8 cellular contexts compared by ENCODE assay signal in the genomic region with DNA sequence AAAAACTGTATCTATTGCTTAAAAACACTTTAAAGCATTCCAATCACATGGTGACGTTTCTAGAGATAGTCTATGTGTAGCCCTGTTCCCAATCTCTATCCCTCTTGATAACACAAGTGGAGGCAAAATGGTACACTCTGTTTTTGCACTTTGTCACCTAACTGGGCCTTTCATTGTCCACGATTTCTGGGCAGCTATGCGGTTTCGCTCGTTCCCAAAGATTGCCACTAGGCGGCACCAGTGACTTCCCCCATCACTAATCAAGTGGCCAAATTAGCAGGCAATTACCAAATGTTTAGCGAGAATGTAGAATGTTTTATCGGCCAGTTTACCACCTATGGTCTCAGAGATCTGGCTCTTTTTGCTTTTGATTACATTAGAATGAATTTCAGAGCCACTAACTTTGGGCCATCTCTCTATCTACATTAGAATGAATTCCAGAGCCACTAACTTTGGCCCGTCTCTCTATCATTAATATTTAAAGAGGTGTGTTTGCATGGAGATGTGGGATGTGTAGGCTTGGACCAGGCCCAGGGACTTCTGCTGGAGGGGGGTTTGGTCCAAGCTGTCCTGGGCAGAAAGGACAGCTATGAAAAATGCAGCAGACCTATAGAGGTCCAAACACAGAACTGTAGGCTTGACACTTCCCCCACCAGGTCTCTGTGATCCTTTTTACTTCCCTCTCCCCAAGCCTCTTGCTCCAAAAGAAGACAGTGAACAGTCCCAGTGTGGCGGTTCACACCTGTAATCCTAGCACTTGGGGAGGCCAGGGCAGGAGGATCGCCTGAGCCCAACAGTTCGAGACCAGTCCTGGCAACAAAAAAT.
A peak's percentile ranks its signal among the peaks of the same experiment; 100 is the strongest.
DNase-seq lines count a peak whose midpoint lies in the region; ATAC-seq, FAIRE-seq and TF ChIP-seq lines count a peak whose summit lies in the region.

No MANE protein-coding gene starts in this region.

- no peak overlapping the region for H3K27ac Mint-ChIP-seq in H9
- H3K27ac Mint-ChIP-seq in activated CD8-positive, alpha-beta T cell treated with anti-CD3 and anti-CD28 coated beads, Interleukin-2, amount 10 ng/mL, durations not matched to agents 7 days and 5 days: no peak overlapping the region

- peak in 1 of 2 experiments; percentile 39; a peak in 1 of 3 replicates for TF ChIP-seq EP300 in H1 (IDR thresholded peaks at IDR 0.05; ENCODE audit: borderline replicate concordance in 1 of 2, low read depth in 2 of 2, low read length in 2 of 2)

- ATAC-seq in activated CD8-positive, alpha-beta T cell treated with anti-CD3 and anti-CD28 coated beads, Interleukin-2, amount 10 ng/mL, durations not matched to agents 7 days and 5 days: peak; percentile 76
- ATAC-seq in mucosa of descending colon: peak; percentile 76

- H3K9me3 ChIP-seq in H9 (ENCODE audit: control insufficient read depth, low read depth, low read length): no peaks in the 10 kb centered on the region
- H3K9me3 ChIP-seq in H1 (ENCODE audit: insufficient read depth in 2 of 2, low read depth in 1 of 2, low read length in 1 of 2): no peaks in the 10 kb centered on the region
- no peaks in the 10 kb centered on the region for H3K9me3 ChIP-seq in mucosa of descending colon

- H2AK5ac ChIP-seq in H9 (ENCODE audit: insufficient read length, low read length): no peak overlapping the region
- no peak overlapping the region for H2AK5ac ChIP-seq in H1 (ENCODE audit: low read depth, low read length)

- H2BK12ac ChIP-seq in H9 (ENCODE audit: insufficient read length, low read depth, low read length): no peak overlapping the region
- no peak overlapping the region for H2BK12ac ChIP-seq in H1 (ENCODE audit: low read depth, low read length)

- intact Hi-C loops in mucosa of descending colon (cut with DNase I, micrococcal nuclease): loop anchor here (10.0 kb wide), 1 partner anchor 88 kb away; the partner anchor contains the start of gene EPC1 (in 2 of the 2)

- H2BK120ac ChIP-seq in H9 (ENCODE audit: low read depth, low read length, poor library complexity, severe bottlenecking) (no peak overlapping the region), H1 (replicated peaks; ENCODE audit: low read depth, low read length) (no peak overlapping the region)

- H4K5ac ChIP-seq in H9 (ENCODE audit: insufficient read length, low read depth, low read length) (no peak overlapping the region), H1 (ENCODE audit: insufficient read length, low read depth, low read length) (no peak overlapping the region)

- no peaks in the 10 kb centered on the region; the same call in 1 of the 2 replicates for H3K4me1 ChIP-seq in H9 (ENCODE audit: insufficient read depth, low read length)
- H3K4me1 ChIP-seq in H1 (replicated peaks in 1 of 4; ENCODE audit: control insufficient read depth in 3 of 4, insufficient read depth in 4 of 4, low read length in 3 of 4): no peaks in the 10 kb centered on the region
- H3K4me1 ChIP-seq in mucosa of descending colon (ENCODE audit: low read depth): no peaks in the 10 kb centered on the region

- H2AFZ ChIP-seq in H9 (ENCODE audit: low read length) (no peak overlapping the region), H1 (ENCODE audit: low read length) (peak overlapping the region; percentile 85; the same call in 1 of the 2 replicates)

- H3K27ac ChIP-seq in H9 (ENCODE audit: insufficient read length, low read depth, low read length) (no peak overlapping the region), H1 (ENCODE audit: low read depth, low read length) (no peak overlapping the region)

- H3K18ac ChIP-seq in H9 (ENCODE audit: insufficient read length, low read depth, low read length): no peak overlapping the region
- H3K18ac ChIP-seq in H1 (ENCODE audit: extremely low read depth, low read length): no peak overlapping the region

- H3T11ph ChIP-seq in H9 (ENCODE audit: low read length): no peak overlapping the region

- no peak overlapping the region for H2BK5ac ChIP-seq in H9 (ENCODE audit: insufficient read length, low read length)
- H2BK5ac ChIP-seq in H1 (ENCODE audit: low read depth, low read length): no peak overlapping the region

- no peaks in the 10 kb centered on the region; a peak in 1 of 7 replicates for H3K36me3 Mint-ChIP-seq in H9 (ENCODE audit: insufficient read depth in 1 of 3, low read depth in 3 of 3)
- no peaks in the 10 kb centered on the region for H3K36me3 Mint-ChIP-seq in activated CD8-positive, alpha-beta T cell treated with anti-CD3 and anti-CD28 coated beads, Interleukin-2, amount 10 ng/mL, durations not matched to agents 7 days and 5 days (ENCODE audit: low read depth)

- TF ChIP-seq RAD21 in H1 (IDR thresholded peaks at IDR 0.05 in 1 of 2, conservative IDR thresholded peaks at IDR 0.05 in 1 of 2; ENCODE audit: low read depth in 2 of 2, low read length in 2 of 2): peak; percentile 77 to 84

- no peak overlapping the region for H3K23ac ChIP-seq in H9 (ENCODE audit: insufficient read length, low read depth, low read length)
- H3K23ac ChIP-seq in H1 (ENCODE audit: insufficient read length): no peak overlapping the region

- H3K79me2 ChIP-seq in H9 (ENCODE audit: insufficient read depth, low read length) (no peaks in the 10 kb centered on the region), H1 (ENCODE audit: control insufficient read depth in 1 of 2, insufficient read depth in 2 of 2, low read length in 2 of 2) (no peaks in the 10 kb centered on the region)

- TF ChIP-seq POLR2A in H1 (IDR thresholded peaks at IDR 0.05; ENCODE audit: control extremely low read depth in 1 of 2, low read depth in 2 of 2, low read length in 2 of 2): no peak

- H3K4me3 ChIP-seq in GM06990 (replicated peaks; ENCODE audit: low read depth, low read length) (no peak overlapping the region), H1 (ENCODE audit: extremely low read depth in 1 of 4, insufficient read depth in 2 of 4, low read depth in 3 of 4, low read length in 4 of 4) (no peak overlapping the region), mucosa of descending colon (no peak overlapping the region)

- POLR2A ChIA-PET in activated CD8-positive, alpha-beta T cell treated with anti-CD3 and anti-CD28 coated beads, Interleukin-2, amount 10 ng/mL, durations not matched to agents 7 days and 5 days (lab: Charles Lee): interaction anchor here (0.6 to 1.0 kb wide), 2 partner anchors 11 to 89 kb away, joined by 3 to 4 read pairs; no protein-coding TSS in a partner anchor
- POLR2A ChIA-PET in H1 (lab: Charles Lee; ENCODE audit: partially characterized antibody): interaction anchor here (0.5 to 3.2 kb wide), 3 partner anchors 9 to 702 kb away, joined by 3 to 15 read pairs (median 6); no protein-coding TSS in a partner anchor

- no peaks in the 10 kb centered on the region for H3K36me3 ChIP-seq in GM06990 (ENCODE audit: control insufficient read depth, insufficient read depth, low read length)
- H3K36me3 ChIP-seq in H1 (ENCODE audit: control insufficient read depth in 2 of 4, insufficient read depth in 4 of 4, low read length in 3 of 4): no peaks in the 10 kb centered on the region
- H3K36me3 ChIP-seq in mucosa of descending colon (ENCODE audit: low read depth): no peaks in the 10 kb centered on the region

- FAIRE-seq in H1 (lab: Jason Lieb, UNC): peak; percentile 69

- H3K27me3 Mint-ChIP-seq in H9 (ENCODE audit: low read depth): no peaks in the 10 kb centered on the region
- H3K27me3 Mint-ChIP-seq in activated CD8-positive, alpha-beta T cell treated with anti-CD3 and anti-CD28 coated beads, Interleukin-2, amount 10 ng/mL, durations not matched to agents 7 days and 5 days (ENCODE audit: low read depth): no peaks in the 10 kb centered on the region

- H3K4me3 Mint-ChIP-seq in H9: no peak overlapping the region
- H3K4me3 Mint-ChIP-seq in activated CD8-positive, alpha-beta T cell treated with anti-CD3 and anti-CD28 coated beads, Interleukin-2, amount 10 ng/mL, durations not matched to agents 7 days and 5 days: no peak overlapping the region

- H3K4me2 ChIP-seq in H9 (ENCODE audit: insufficient read depth, insufficient read length, low read length): no peak overlapping the region
- no peak overlapping the region for H3K4me2 ChIP-seq in H1 (ENCODE audit: insufficient read depth in 1 of 2, low read depth in 2 of 2, low read length in 2 of 2)

- H3K4ac ChIP-seq in H9 (ENCODE audit: low read depth, low read length): no peak overlapping the region
- H3K4ac ChIP-seq in H1 (replicated peaks; ENCODE audit: insufficient read length, low read depth, low read length): no peak overlapping the region

- H3K56ac ChIP-seq in H9 (ENCODE audit: insufficient read length, low read depth, low read length): no peak overlapping the region
- no peak overlapping the region for H3K56ac ChIP-seq in H1 (replicated peaks; ENCODE audit: insufficient read length, low read depth, low read length)

- H4K8ac ChIP-seq in H9 (replicated peaks; ENCODE audit: insufficient read length, low read depth, low read length) (no peak overlapping the region), H1 (ENCODE audit: extremely low read depth, insufficient read depth, low read length) (no peak overlapping the region)

- peak; percentile 97 for TF ChIP-seq CTCF in GM06990 (IDR thresholded peaks at IDR 0.05; ENCODE audit: insufficient read depth, low read length, poor library complexity, severe bottlenecking)
- peak; percentile 90 for TF ChIP-seq CTCF in H9 (conservative IDR thresholded peaks at IDR 0.05)
- TF ChIP-seq CTCF in H1 (IDR thresholded peaks at IDR 0.05; ENCODE audit: control extremely low read depth in 1 of 3, insufficient read depth in 1 of 3, low read depth in 1 of 3, low read length in 3 of 3): peak; percentile 70 to 95 (median 76)
- peak; percentile 79 for TF ChIP-seq CTCF in mucosa of descending colon (IDR thresholded peaks at IDR 0.05)

- H3K14ac ChIP-seq in H9 (ENCODE audit: insufficient read depth, low read length) (no peak overlapping the region), H1 (ENCODE audit: insufficient read length) (no peak overlapping the region)

- H4K20me1 ChIP-seq in H9 (ENCODE audit: control insufficient read depth, insufficient read depth, insufficient read length) (no peaks in the 10 kb centered on the region), H1 (replicated peaks in 1 of 2; ENCODE audit: control insufficient read depth in 1 of 2, insufficient read depth in 2 of 2, low read length in 2 of 2) (no peaks in the 10 kb centered on the region)

- CTCF ChIA-PET in activated CD8-positive, alpha-beta T cell treated with anti-CD3 and anti-CD28 coated beads, Interleukin-2, amount 10 ng/mL, durations not matched to agents 7 days and 5 days (lab: Charles Lee): interaction anchor here (0.6 to 5.7 kb wide), 29 partner anchors 10 to 189 kb away, joined by 3 to 63 read pairs (median 4); partner anchors contain the start of gene CCDC7
- CTCF ChIA-PET in H1 (lab: Charles Lee; ENCODE audit: partially characterized antibody): interaction anchor here (0.6 to 3.4 kb wide), 19 partner anchors 9 to 327 kb away, joined by 3 to 18 read pairs (median 4); no protein-coding TSS in a partner anchor

- H2BK15ac ChIP-seq in H9 (ENCODE audit: low read depth, low read length): no peak overlapping the region
- no peak overlapping the region; the same call in 1 of the 2 replicates for H2BK15ac ChIP-seq in H1 (ENCODE audit: low read length)

- H3K4me1 Mint-ChIP-seq in H9: peaks cover 16 to 20% of the 10 kb centered on the region in 2 experiments
- peaks cover 7% of the 10 kb centered on the region for H3K4me1 Mint-ChIP-seq in activated CD8-positive, alpha-beta T cell treated with anti-CD3 and anti-CD28 coated beads, Interleukin-2, amount 10 ng/mL, durations not matched to agents 7 days and 5 days (ENCODE audit: low read depth)

- H3K23me2 ChIP-seq in H9 (ENCODE audit: insufficient read length, low read depth, low read length, poor library complexity, severe bottlenecking) (no peaks in the 10 kb centered on the region), H1 (ENCODE audit: low read depth, low read length) (no peaks in the 10 kb centered on the region; the same call in 1 of the 2 replicates)

- H3K27me3 ChIP-seq in GM06990 (replicated peaks; ENCODE audit: control insufficient read depth, insufficient read depth, low read length) (no peaks in the 10 kb centered on the region), H9 (ENCODE audit: insufficient read depth, low read length) (no peaks in the 10 kb centered on the region), H1 (replicated peaks in 1 of 4; ENCODE audit: control insufficient read depth in 3 of 4, extremely low read depth in 1 of 4, insufficient read depth in 3 of 4, low read length in 3 of 4) (no peaks in the 10 kb centered on the region)

- peaks cover 0 to 3% of the 10 kb centered on the region in 2 experiments; a peak in 1 of 5 replicates for H3K9me3 Mint-ChIP-seq in H9
- no peaks in the 10 kb centered on the region for H3K9me3 Mint-ChIP-seq in activated CD8-positive, alpha-beta T cell treated with anti-CD3 and anti-CD28 coated beads, Interleukin-2, amount 10 ng/mL, durations not matched to agents 7 days and 5 days (ENCODE audit: insufficient read depth)

- DNase-seq in GM06990 (ENCODE audit: extremely low read depth, insufficient read length): peak; percentile 40
- peak; percentile 65 for DNase-seq in H9
- peak; percentile 33 to 75 for DNase-seq in NCI-H446 (lab: John Stamatoyannopoulos, UW)
- peak; percentile 78 for DNase-seq in activated CD8-positive, alpha-beta T cell treated with anti-CD3 and anti-CD28 coated beads, Interleukin-2, amount 10 ng/mL, durations not matched to agents 7 days and 5 days
- DNase-seq in H1 (ENCODE audit: low read depth in 1 of 2, low spot score in 2 of 2): peak; percentile 62 to 81
- DNase-seq in mucosa of descending colon: peak in 2 of 3 donors; percentile 78 to 84
- DNase-seq in stimulated activated CD8-positive, alpha-beta memory T cell treated with anti-CD3 and anti-CD28 coated beads, Interleukin-4, amount 100 ng/mL, for 48 hours: peak; percentile 80
- no peak for DNase-seq in 8988T

- WGBS in H9 (ENCODE audit: extremely low coverage, insufficient read length, low lambda C conversion rate): no CpG with 5 or more reads among the region's 12 CpGs
- 41% methylated on average over 12 of the region's 12 CpGs; no CpG with 5 or more reads in 1 of the 2 experiments for WGBS in H1 (ENCODE audit: extremely low coverage in 1 of 2, insufficient coverage in 1 of 2, insufficient read length in 1 of 2, insufficient replicate concordance in 2 of 2, low coverage in 1 of 2, low lambda C conversion rate in 2 of 2, missing lambda C conversion rate in 1 of 2), 2 experiments

- H2BK20ac ChIP-seq in H9 (ENCODE audit: low read depth, low read length, poor library complexity, severe bottlenecking): no peak overlapping the region
- H2BK20ac ChIP-seq in H1 (ENCODE audit: low read length): no peak overlapping the region

- no peak overlapping the region for H3K9ac ChIP-seq in H9 (ENCODE audit: extremely low read depth, insufficient read length, low read length)
- no peak overlapping the region for H3K9ac ChIP-seq in H1 (replicated peaks in 1 of 4; ENCODE audit: extremely low read depth in 1 of 4, low read depth in 3 of 4, low read length in 3 of 4)

- H4K91ac ChIP-seq in H9 (ENCODE audit: insufficient read length, low read depth, low read length) (no peak overlapping the region), H1 (replicated peaks; ENCODE audit: insufficient read length, low read length) (no peak overlapping the region)

- no peaks in the 10 kb centered on the region for H3K79me1 ChIP-seq in H9 (ENCODE audit: insufficient read depth, low read depth, low read length, poor library complexity, severe bottlenecking)
- H3K79me1 ChIP-seq in H1 (ENCODE audit: low read depth, low read length): no peaks in the 10 kb centered on the region
